In the genomic region with DNA sequence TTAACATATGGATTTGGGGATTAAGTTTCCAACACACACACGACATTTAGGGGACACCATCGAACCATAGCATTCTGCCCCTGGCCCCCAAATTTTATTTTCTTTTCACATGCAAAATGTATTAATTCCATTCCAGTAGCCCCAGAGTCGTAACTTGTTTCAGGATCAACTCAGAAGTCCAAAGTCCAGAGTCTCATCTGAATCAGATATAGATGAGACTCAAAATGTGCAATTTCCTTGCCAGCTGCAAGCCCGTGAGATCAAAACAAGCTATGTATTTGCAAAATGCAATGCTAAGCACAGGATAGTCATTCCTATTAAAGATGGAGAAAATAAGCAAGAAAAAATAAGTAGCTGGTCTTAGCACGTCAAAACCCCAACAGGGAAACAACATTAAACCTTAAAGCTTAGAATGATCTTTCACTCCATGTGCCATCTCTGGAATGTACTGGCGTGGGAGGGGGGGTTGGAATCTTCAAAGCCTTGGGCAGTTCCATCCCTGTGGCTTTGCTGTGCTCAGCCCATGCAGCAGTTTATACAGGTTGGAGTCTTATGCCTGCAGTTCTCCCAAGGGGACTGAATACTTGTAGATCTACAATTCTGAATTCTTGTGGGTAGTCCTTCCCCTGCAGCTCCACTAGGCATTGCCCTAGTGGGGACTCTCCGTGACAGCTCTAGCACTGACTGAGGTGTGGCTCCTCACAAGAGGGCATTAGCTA, we compare ENCODE assay signal across 16 cellular contexts. TPM values are rescaled to one million over a fixed set of nuclear protein-coding genes. Genes with fewer than 3 reads are reported as not detected.
DNase-seq lines count a peak whose midpoint lies in the region; ATAC-seq and TF ChIP-seq lines count a peak whose summit lies in the region.
"Had no signal": no experiment of that assay in that cellular context is flagged by ENCODE, and none has a peak within 500 bp of the region (broad histone marks: within the 10 kb centered on the region; RNA-seq: fewer than 3 reads in every experiment).

No MANE protein-coding gene starts in this region.

- peaks cover 14% of the 10 kb centered on the region for H3K4me1 Mint-ChIP-seq in progenitor cell of endocrine pancreas (ENCODE audit: low read depth)
- H3K4me1 Mint-ChIP-seq: activated B cell treated with CpG ODN at 0.5 μM for 24 hours had no signal

- H2AFZ ChIP-seq in hepatocyte (no peak overlapping the region), PC-3 (ENCODE audit: low read length) (no peak overlapping the region)

- H3K27me3 ChIP-seq in hepatocyte (no peaks in the 10 kb centered on the region), vagina (no peaks in the 10 kb centered on the region), PC-3 (ENCODE audit: low read length) (no peaks in the 10 kb centered on the region)
- H3K27me3 ChIP-seq: pancreas had no signal

- H3K36me3 ChIP-seq in hepatocyte (replicated peaks; ENCODE audit: insufficient read depth, low read depth) (no peaks in the 10 kb centered on the region), vagina (no peaks in the 10 kb centered on the region), PC-3 (ENCODE audit: low read depth, low read length) (no peaks in the 10 kb centered on the region)
- H3K36me3 ChIP-seq: pancreas had no signal

- no peaks in the 10 kb centered on the region for H3K9me3 ChIP-seq in hepatocyte (ENCODE audit: low read depth)
- no peaks in the 10 kb centered on the region for H3K9me3 ChIP-seq in vagina
- no peaks in the 10 kb centered on the region for H3K9me3 ChIP-seq in PC-3 (ENCODE audit: low read length)
- H3K9me3 ChIP-seq: pancreas had no signal

- H3K4me3 ChIP-seq in hepatocyte (no peak overlapping the region), vagina (no peak overlapping the region), PC-3 (ENCODE audit: low read length) (no peak overlapping the region)
- H3K4me3 ChIP-seq: pancreas had no signal

- H3K9me2 ChIP-seq in hepatocyte (replicated peaks; ENCODE audit: insufficient read depth): no peaks in the 10 kb centered on the region
- H3K9me2 ChIP-seq in PC-3 (replicated peaks; ENCODE audit: low read length): no peaks in the 10 kb centered on the region

- no peak overlapping the region for H3K9ac ChIP-seq in PC-3 (ENCODE audit: low read length)

- H3K4me3 Mint-ChIP-seq in progenitor cell of endocrine pancreas (ENCODE audit: low read depth): no peak overlapping the region
- H3K4me3 Mint-ChIP-seq: activated B cell treated with CpG ODN at 0.5 μM for 24 hours; CD4-positive, alpha-beta memory T cell had no signal

- H3K36me3 Mint-ChIP-seq in progenitor cell of endocrine pancreas (ENCODE audit: insufficient read depth): no peaks in the 10 kb centered on the region
- H3K36me3 Mint-ChIP-seq: CD4-positive, alpha-beta memory T cell had no signal

- TF ChIP-seq CTCF in hepatocyte (IDR thresholded peaks at IDR 0.05; ENCODE audit: poor library complexity): no peak
- TF ChIP-seq CTCF in progenitor cell of endocrine pancreas (IDR thresholded peaks at IDR 0.05; ENCODE audit: unreplicated experiment): no peak
- no peak for TF ChIP-seq CTCF in vagina (IDR thresholded peaks at IDR 0.05)
- no peak for TF ChIP-seq CTCF in PC-3 (conservative IDR thresholded peaks at IDR 0.05; ENCODE audit: low read depth, low read length)

- no peak for ATAC-seq in HG02610 (IDR thresholded peaks at IDR 0.05; ENCODE audit: unreplicated experiment)
- ATAC-seq in PC-3: no peak
- ATAC-seq: pancreas had no signal

- H3K9me3 Mint-ChIP-seq in progenitor cell of endocrine pancreas (ENCODE audit: low read depth): peaks cover 12% of the 10 kb centered on the region
- H3K9me3 Mint-ChIP-seq: activated B cell treated with CpG ODN at 0.5 μM for 24 hours; CD4-positive, alpha-beta memory T cell had no signal

- H3K4me2 ChIP-seq in hepatocyte (no peak overlapping the region), PC-3 (ENCODE audit: low read length) (no peak overlapping the region)

- H3K27ac ChIP-seq in hepatocyte (peak overlapping the region; percentile 17), vagina (no peak overlapping the region), PC-3 (ENCODE audit: low read length) (no peak overlapping the region)
- H3K27ac ChIP-seq: pancreas had no signal

- H3K4me1 ChIP-seq in hepatocyte (ENCODE audit: insufficient read depth) (no peaks in the 10 kb centered on the region), vagina (no peaks in the 10 kb centered on the region), PC-3 (ENCODE audit: insufficient read depth, low read length) (peaks cover 12% of the 10 kb centered on the region)
- H3K4me1 ChIP-seq: pancreas had no signal

- H3K27ac Mint-ChIP-seq in progenitor cell of endocrine pancreas: peak overlapping the region; percentile 60
- H3K27ac Mint-ChIP-seq: activated B cell treated with CpG ODN at 0.5 μM for 24 hours; CD4-positive, alpha-beta memory T cell had no signal

- DNase-seq in GOT3 (lab: John Stamatoyannopoulos, UW) (peak; percentile 5), amniotic epithelial cell (ENCODE audit: low read depth) (peak; percentile 27), hepatocyte (ENCODE audit: low spot score) (peak; percentile 24), progenitor cell of endocrine pancreas (ENCODE audit: low spot score, unreplicated experiment) (no peak), vagina (ENCODE audit: extremely low spot score in 2 of 2) (no peak), PC-3 (no peak), NCI-H1048 (lab: John Stamatoyannopoulos, UW) (no peak)
- DNase-seq: activated B cell treated with CpG ODN at 0.5 μM for 24 hours; CD4-positive, alpha-beta memory T cell; NCI-H1930; pancreas; stimulated activated CD4-positive, alpha-beta T cell treated with anti-CD3 and anti-CD28 coated beads, Interleukin-12 subunit alpha, Interleukin-12 subunit beta, amount 100 ng/mL, for 4 hours; T-helper 1 cell had no signal

- intact Hi-C loops in vagina (cut with DNase I): no loop called here
- intact Hi-C loops in PC-3 (cut with micrococcal nuclease): no loop called here

- no peaks in the 10 kb centered on the region for H3K27me3 Mint-ChIP-seq in progenitor cell of endocrine pancreas
- H3K27me3 Mint-ChIP-seq: activated B cell treated with CpG ODN at 0.5 μM for 24 hours had no signal

- POLR2A ChIA-PET in PC-3 (lab: Charles Lee; ENCODE audit: unreplicated experiment): no interaction called here

- CTCF ChIA-PET in PC-3 (lab: Charles Lee): no interaction called here

- no peaks in the 10 kb centered on the region for H3F3A ChIP-seq in PC-3 (ENCODE audit: low read length, unreplicated experiment)

- H3K79me2 ChIP-seq in hepatocyte (no peaks in the 10 kb centered on the region), PC-3 (ENCODE audit: low read length) (no peaks in the 10 kb centered on the region)

- H4K20me1 ChIP-seq in hepatocyte (ENCODE audit: insufficient read depth, poor library complexity, severe bottlenecking) (no peaks in the 10 kb centered on the region), PC-3 (ENCODE audit: low read length) (no peaks in the 10 kb centered on the region)

- no peak for TF ChIP-seq POLR2A in vagina (IDR thresholded peaks at IDR 0.05)

- WGBS in hepatocyte (ENCODE audit: low lambda C conversion rate, missing lambda C conversion rate): 52% methylated on average over 7 of the region's 7 CpGs

- BruUV-seq in PC-3 (replicated peaks; lab: Mats Ljungman, UMichigan): no TSS peak

RNA-seq across cellular contexts. Expression of gene SYTL5, which starts 47.7 kb away (rescaled TPM):
- 7.3 and 8.0 TPM in 2 replicates for total RNA-seq in hepatocyte
- polyA plus RNA-seq in hepatocyte: 1.0 and 1.2 TPM in 2 replicates
- total RNA-seq in progenitor cell of endocrine pancreas: 8.8 and 9.7 TPM in 2 replicates
- total RNA-seq in vagina: 1.2 TPM
- 0.04 and 0.17 TPM in 2 replicates for total RNA-seq in PC-3 (2014; rRNA removed)
- total RNA-seq: activated B cell treated with CpG ODN at 0.5 μM for 24 hours; CD4-positive, alpha-beta memory T cell; MCF 10A; mononuclear cell had no signal
- polyA plus RNA-seq: CD4-positive, alpha-beta memory T cell had no signal

Comparison
In these comparisons a context has a peak if more than half of its experiments do, and no peak if none do; other contexts are left out.
1. DNase-seq: peak in GOT3 (single experiment), amniotic epithelial cell (single experiment) and hepatocyte (single experiment); none in progenitor cell of endocrine pancreas (single experiment), vagina (0 of 2), PC-3 (single experiment) and NCI-H1048 (single experiment).